ENCODE assay signal across 8 cellular contexts in the genomic region with DNA sequence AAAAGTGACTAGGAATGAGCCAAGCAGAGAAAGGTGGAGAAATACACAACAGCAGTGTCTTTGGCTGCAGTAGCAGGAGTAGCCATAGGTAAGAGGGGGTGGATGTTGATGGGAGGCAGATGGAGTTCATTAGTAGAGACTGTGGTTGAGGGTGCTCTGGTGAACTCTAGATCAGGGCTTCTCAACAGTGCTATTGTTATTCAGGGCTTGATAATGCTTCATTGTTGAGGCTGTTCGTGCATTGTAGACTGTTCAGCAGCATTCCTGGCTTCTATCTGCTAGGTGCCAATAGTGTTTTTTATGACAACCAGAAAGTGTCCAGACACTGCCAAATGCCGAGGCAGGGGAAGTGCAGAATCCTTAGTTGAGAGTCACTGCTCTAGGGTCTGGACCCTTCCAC. TPM values are rescaled to one million over a fixed set of nuclear protein-coding genes. Genes with fewer than 3 reads are reported as not detected.
A peak's percentile ranks its signal among the peaks of the same experiment; 100 is the strongest.
DNase-seq lines count a peak whose midpoint lies in the region; ATAC-seq and TF ChIP-seq lines count a peak whose summit lies in the region.

No MANE protein-coding gene starts in this region.

- TF ChIP-seq CTCF in BE2C (IDR thresholded peaks at IDR 0.05; ENCODE audit: low read depth, low read length): no peak
- no peak for TF ChIP-seq CTCF in LNCaP clone FGC (IDR thresholded peaks at IDR 0.05; ENCODE audit: control insufficient read depth, extremely low read depth, insufficient read depth)

- peaks cover 81% of the 10 kb centered on the region for H3K36me3 Mint-ChIP-seq in dendritic cell treated with granulocyte-macrophage colony-stimulating factor and Interleukin-4, amounts not matched to agents 40 ng/mL and 50 ng/mL, for 4 days (ENCODE audit: low read depth)
- peaks cover 11% of the 10 kb centered on the region for H3K36me3 Mint-ChIP-seq in natural killer cell treated with Interleukin-12 subunit alpha and Interleukin-12 subunit beta and Interleukin-15 and Interleukin-18, amount 100 ng/mL, for 72 hours

- H3K27me3 Mint-ChIP-seq in dendritic cell treated with granulocyte-macrophage colony-stimulating factor and Interleukin-4, amounts not matched to agents 40 ng/mL and 50 ng/mL, for 4 days: no peaks in the 10 kb centered on the region
- H3K27me3 Mint-ChIP-seq in natural killer cell treated with Interleukin-12 subunit alpha and Interleukin-12 subunit beta and Interleukin-15 and Interleukin-18, amount 100 ng/mL, for 72 hours: no peaks in the 10 kb centered on the region

- H3K27me3 ChIP-seq in BE2C: no peaks in the 10 kb centered on the region

- H3K9me3 Mint-ChIP-seq in dendritic cell treated with granulocyte-macrophage colony-stimulating factor and Interleukin-4, amounts not matched to agents 40 ng/mL and 50 ng/mL, for 4 days: no peaks in the 10 kb centered on the region
- no peaks in the 10 kb centered on the region for H3K9me3 Mint-ChIP-seq in natural killer cell treated with Interleukin-12 subunit alpha and Interleukin-12 subunit beta and Interleukin-15 and Interleukin-18, amount 100 ng/mL, for 72 hours

- H3K4me3 ChIP-seq in BE2C (ENCODE audit: low read depth, low read length): peak overlapping the region; percentile 84
- peak overlapping the region; percentile 74 for H3K4me3 ChIP-seq in LNCaP clone FGC (ENCODE audit: low read depth, low read length)

- intact Hi-C loops in dendritic cell treated with granulocyte-macrophage colony-stimulating factor and Interleukin-4, amounts not matched to agents 40 ng/mL and 50 ng/mL, for 4 days (cut with micrococcal nuclease): loop anchor here (5.0 kb wide), 1 partner anchor 45 kb away; no protein-coding TSS in a partner anchor
- intact Hi-C loops in sciatic nerve (cut with DNase I): no loop called here

- peak overlapping the region; percentile 90 for H3K4me3 Mint-ChIP-seq in dendritic cell treated with granulocyte-macrophage colony-stimulating factor and Interleukin-4, amounts not matched to agents 40 ng/mL and 50 ng/mL, for 4 days
- H3K4me3 Mint-ChIP-seq in natural killer cell treated with Interleukin-12 subunit alpha and Interleukin-12 subunit beta and Interleukin-15 and Interleukin-18, amount 100 ng/mL, for 72 hours: peak overlapping the region; percentile 93

- ATAC-seq in natural killer cell treated with Interleukin-12 subunit alpha and Interleukin-12 subunit beta and Interleukin-15 and Interleukin-18, amount 100 ng/mL, for 72 hours: no peak
- ATAC-seq in sciatic nerve (no peak), HG03354 (IDR thresholded peaks at IDR 0.05; ENCODE audit: poor library complexity, severe bottlenecking, unreplicated experiment) (no peak)

- DNase-seq in BE2C: no peak
- no peak for DNase-seq in LNCaP clone FGC (ENCODE audit: low read depth)
- DNase-seq in natural killer cell treated with Interleukin-12 subunit alpha and Interleukin-12 subunit beta and Interleukin-15 and Interleukin-18, amount 100 ng/mL, for 72 hours (ENCODE audit: low spot score): no peak
- no peak for DNase-seq in sciatic nerve (ENCODE audit: low spot score)
- no peak for DNase-seq in cerebellar nuclear complex (lab: John Stamatoyannopoulos, UW)
- DNase-seq in hepatic stellate cell (ENCODE audit: low spot score): no peak

- peaks cover 84% of the 10 kb centered on the region for H3K4me1 Mint-ChIP-seq in dendritic cell treated with granulocyte-macrophage colony-stimulating factor and Interleukin-4, amounts not matched to agents 40 ng/mL and 50 ng/mL, for 4 days (ENCODE audit: low read depth)
- peaks cover 58 to 62% of the 10 kb centered on the region in 2 donors for H3K4me1 Mint-ChIP-seq in natural killer cell treated with Interleukin-12 subunit alpha and Interleukin-12 subunit beta and Interleukin-15 and Interleukin-18, amount 100 ng/mL, for 72 hours (ENCODE audit: low read depth in 2 of 2)

- no peaks in the 10 kb centered on the region for H3K4me1 ChIP-seq in BE2C

- peak overlapping the region; percentile 5 for H3K27ac Mint-ChIP-seq in dendritic cell treated with granulocyte-macrophage colony-stimulating factor and Interleukin-4, amounts not matched to agents 40 ng/mL and 50 ng/mL, for 4 days
- H3K27ac Mint-ChIP-seq in natural killer cell treated with Interleukin-12 subunit alpha and Interleukin-12 subunit beta and Interleukin-15 and Interleukin-18, amount 100 ng/mL, for 72 hours: peak overlapping the region; percentile 92 to 98

- peaks cover 11% of the 10 kb centered on the region for H3K36me3 ChIP-seq in BE2C

- no peaks in the 10 kb centered on the region for H3K9me3 ChIP-seq in BE2C

RNA-seq across cellular contexts. Expression of a gene that starts 3.6 kb away (rescaled TPM):
- polyA plus RNA-seq in BE2C (2012; ENCODE audit: insufficient read depth, insufficient read length, low read depth): 47.5 TPM
- 100 to 1,000 TPM; 121 to 123 TPM for total RNA-seq in natural killer cell treated with Interleukin-12 subunit alpha and Interleukin-12 subunit beta and Interleukin-15 and Interleukin-18, amount 100 ng/mL, for 72 hours
- 96.3 TPM for total RNA-seq in sciatic nerve

RNA-seq across cellular contexts. Expression of a gene that starts 38.2 kb away (rescaled TPM):
- polyA plus RNA-seq in BE2C (2012; ENCODE audit: insufficient read depth, insufficient read length, low read depth): 16.0 TPM
- total RNA-seq in natural killer cell treated with Interleukin-12 subunit alpha and Interleukin-12 subunit beta and Interleukin-15 and Interleukin-18, amount 100 ng/mL, for 72 hours: 10 to 100 TPM; 16.6 to 23.0 TPM
- 21.4 TPM for total RNA-seq in sciatic nerve
